ENCODE assay signal across 1 cellular context in the genomic region with DNA sequence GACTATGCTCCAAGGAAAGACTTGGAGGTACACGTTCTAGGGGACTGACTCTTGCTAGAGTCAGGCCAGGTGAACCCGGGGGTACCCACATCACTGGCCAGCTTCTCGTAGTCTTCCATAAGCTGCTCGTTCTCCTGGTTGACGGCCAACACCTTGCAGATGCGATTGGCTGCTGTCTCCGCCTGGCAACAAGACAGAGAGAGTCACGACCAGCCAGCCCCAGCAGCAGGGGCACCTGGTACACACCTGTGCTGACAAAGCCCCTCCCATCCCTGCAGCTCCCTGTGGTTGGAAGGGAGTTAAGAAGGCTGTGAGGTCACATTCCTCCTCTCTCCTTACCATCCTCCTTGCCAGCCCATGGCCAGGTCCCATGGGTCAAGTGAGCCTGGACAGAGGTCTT.
TF ChIP-seq lines count a peak whose summit lies in the region.

No MANE protein-coding gene starts in this region.

TF ChIP-seq in IMR-90, 13 proteins besides CTCF, POLR2A, EP300 and RAD21 (continued from another document):
- TF ChIP-seq, protein P1, sequence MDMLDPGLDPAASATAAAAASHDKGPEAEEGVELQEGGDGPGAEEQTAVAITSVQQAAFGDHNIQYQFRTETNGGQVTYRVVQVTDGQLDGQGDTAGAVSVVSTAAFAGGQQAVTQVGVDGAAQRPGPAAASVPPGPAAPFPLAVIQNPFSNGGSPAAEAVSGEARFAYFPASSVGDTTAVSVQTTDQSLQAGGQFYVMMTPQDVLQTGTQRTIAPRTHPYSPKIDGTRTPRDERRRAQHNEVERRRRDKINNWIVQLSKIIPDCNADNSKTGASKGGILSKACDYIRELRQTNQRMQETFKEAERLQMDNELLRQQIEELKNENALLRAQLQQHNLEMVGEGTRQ (IDR thresholded peaks at IDR 0.05; ENCODE audit: low read depth, low read length): no peak
- TF ChIP-seq, protein P2, sequence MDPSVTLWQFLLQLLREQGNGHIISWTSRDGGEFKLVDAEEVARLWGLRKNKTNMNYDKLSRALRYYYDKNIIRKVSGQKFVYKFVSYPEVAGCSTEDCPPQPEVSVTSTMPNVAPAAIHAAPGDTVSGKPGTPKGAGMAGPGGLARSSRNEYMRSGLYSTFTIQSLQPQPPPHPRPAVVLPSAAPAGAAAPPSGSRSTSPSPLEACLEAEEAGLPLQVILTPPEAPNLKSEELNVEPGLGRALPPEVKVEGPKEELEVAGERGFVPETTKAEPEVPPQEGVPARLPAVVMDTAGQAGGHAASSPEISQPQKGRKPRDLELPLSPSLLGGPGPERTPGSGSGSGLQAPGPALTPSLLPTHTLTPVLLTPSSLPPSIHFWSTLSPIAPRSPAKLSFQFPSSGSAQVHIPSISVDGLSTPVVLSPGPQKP (IDR thresholded peaks at IDR 0.05; ENCODE audit: borderline replicate concordance, low read depth, low read length): no peak
- TF ChIP-seq RFX5 (IDR thresholded peaks at IDR 0.05; ENCODE audit: low read depth, low read length) (no peak), NFE2L2 (IDR thresholded peaks at IDR 0.05; ENCODE audit: low read depth, low read length) (no peak), FOS (IDR thresholded peaks at IDR 0.05; ENCODE audit: low read depth, low read length) (no peak), BHLHE40 (IDR thresholded peaks at IDR 0.05; ENCODE audit: low read depth, low read length) (no peak), MAZ (IDR thresholded peaks at IDR 0.05; ENCODE audit: borderline replicate concordance, low read depth, low read length) (no peak), SMC3 (IDR thresholded peaks at IDR 0.05; ENCODE audit: low read depth, low read length) (no peak), CEBPB (IDR thresholded peaks at IDR 0.05; ENCODE audit: low read depth, low read length) (no peak), MXI1 (IDR thresholded peaks at IDR 0.05; ENCODE audit: borderline replicate concordance, low read depth, low read length) (no peak), CHD1 (IDR thresholded peaks at IDR 0.05; ENCODE audit: low read depth, low read length) (no peak)
